In genomic region chr10:57336339-57336738, GRCh38 we compare ENCODE assay signal across 26 cellular contexts.
"Had no signal": no experiment of that assay in that cellular context is flagged by ENCODE, and none has a peak within 500 bp of the region (broad histone marks: within the 10 kb centered on the region; RNA-seq: fewer than 3 reads in every experiment).

No MANE protein-coding gene starts in this region.

- H3K9me3 Mint-ChIP-seq: stimulated activated naive B cell treated with anti-CD40 and anti-IgM and Interleukin-4, amounts not matched to agents 10 μg/mL and 1 μg/mL and 100 μg/mL, for 72 hours; type B pancreatic cell had no signal

- H3K4me3 Mint-ChIP-seq: immature natural killer cell; naive thymus-derived CD4-positive, alpha-beta T cell; natural killer cell treated with Interleukin-12 subunit alpha and Interleukin-12 subunit beta and Interleukin-15 and Interleukin-18, amount 100 ng/mL, for 72 hours; stimulated activated naive B cell treated with anti-CD40 and anti-IgM and Interleukin-4, amounts not matched to agents 10 μg/mL and 1 μg/mL and 100 μg/mL, for 72 hours; type B pancreatic cell had no signal

- ATAC-seq: left colon; mucosa of descending colon; naive thymus-derived CD4-positive, alpha-beta T cell; natural killer cell treated with Interleukin-12 subunit alpha and Interleukin-12 subunit beta and Interleukin-15 and Interleukin-18, amount 100 ng/mL, for 72 hours; psoas muscle; stimulated activated naive B cell treated with anti-CD40 and anti-IgM and Interleukin-4, amounts not matched to agents 10 μg/mL and 1 μg/mL and 100 μg/mL, for 72 hours; stimulated activated naive CD8-positive, alpha-beta T cell treated with anti-CD3 and anti-CD28 coated beads, Interleukin-15, Interleukin-2, amounts not matched to agents 100 U/mL and 50 U/mL, for 24 hours had no signal

- H3K36me3 ChIP-seq: left ventricle myocardium inferior, right atrium auricular region, right lobe of liver, stomach, thoracic aorta, tibial artery, uterus had no signal

- DNase-seq: hypothalamus; immature natural killer cell; left colon; left ventricle myocardium inferior; midbrain; mucosa of descending colon; naive thymus-derived CD4-positive, alpha-beta T cell; nucleus accumbens; psoas muscle; stimulated activated CD4-positive, alpha-beta T cell treated with anti-CD3 and anti-CD28 coated beads, Interleukin-12 subunit alpha, Interleukin-12 subunit beta, amount 100 ng/mL, for 4 hours; stimulated activated CD4-positive, alpha-beta T cell treated with anti-CD3 and anti-CD28 coated beads, Interleukin-15, amount 100 ng/mL, for 24 hours; stimulated activated CD4-positive, alpha-beta T cell treated with anti-CD3 and anti-CD28 coated beads, Interleukin-2, amount 100 ng/mL, for 24 hours; stimulated activated CD4-positive, alpha-beta T cell treated with anti-CD3 and anti-CD28 coated beads, Interleukin-4, amount 100 ng/mL, for 1 hour; stimulated activated naive B cell treated with anti-CD40 and anti-IgM and Interleukin-4, amounts not matched to agents 10 μg/mL and 1 μg/mL and 100 μg/mL, for 72 hours; stimulated activated naive CD8-positive, alpha-beta T cell treated with anti-CD3 and anti-CD28 coated beads, Interleukin-15, Interleukin-2, amounts not matched to agents 100 U/mL and 50 U/mL, for 24 hours; stomach; tibial artery; uterus had no signal

- H3K4me1 ChIP-seq: left ventricle myocardium inferior, parathyroid adenoma, psoas muscle, right atrium auricular region, right lobe of liver, stomach, tibial artery, uterus had no signal

- H3K36me3 Mint-ChIP-seq: immature natural killer cell; naive thymus-derived CD4-positive, alpha-beta T cell; stimulated activated naive B cell treated with anti-CD40 and anti-IgM and Interleukin-4, amounts not matched to agents 10 μg/mL and 1 μg/mL and 100 μg/mL, for 72 hours; type B pancreatic cell had no signal

- H3K27me3 Mint-ChIP-seq: naive thymus-derived CD4-positive, alpha-beta T cell; natural killer cell treated with Interleukin-12 subunit alpha and Interleukin-12 subunit beta and Interleukin-15 and Interleukin-18, amount 100 ng/mL, for 72 hours; stimulated activated naive B cell treated with anti-CD40 and anti-IgM and Interleukin-4, amounts not matched to agents 10 μg/mL and 1 μg/mL and 100 μg/mL, for 72 hours; type B pancreatic cell had no signal

- H2AFZ ChIP-seq: parathyroid adenoma had no signal

- H3K27ac ChIP-seq: left ventricle myocardium inferior, parathyroid adenoma, psoas muscle, right atrium auricular region, right lobe of liver, skin epidermis, stomach, thoracic aorta, tibial artery, uterus had no signal

- H3K27me3 ChIP-seq: right atrium auricular region, right lobe of liver, tibial artery, uterus had no signal

- H3K9ac ChIP-seq: parathyroid adenoma had no signal

- H3K4me1 Mint-ChIP-seq: immature natural killer cell; naive thymus-derived CD4-positive, alpha-beta T cell; stimulated activated naive B cell treated with anti-CD40 and anti-IgM and Interleukin-4, amounts not matched to agents 10 μg/mL and 1 μg/mL and 100 μg/mL, for 72 hours had no signal

- H3K9me3 ChIP-seq: left ventricle myocardium inferior, mucosa of descending colon, psoas muscle, right atrium auricular region, right lobe of liver, stomach, thoracic aorta, tibial artery, uterus had no signal

- H3K27ac Mint-ChIP-seq: immature natural killer cell; naive thymus-derived CD4-positive, alpha-beta T cell; natural killer cell treated with Interleukin-12 subunit alpha and Interleukin-12 subunit beta and Interleukin-15 and Interleukin-18, amount 100 ng/mL, for 72 hours; stimulated activated naive B cell treated with anti-CD40 and anti-IgM and Interleukin-4, amounts not matched to agents 10 μg/mL and 1 μg/mL and 100 μg/mL, for 72 hours; type B pancreatic cell had no signal

- H3K4me3 ChIP-seq: left ventricle myocardium inferior, lung, mucosa of descending colon, psoas muscle, right atrium auricular region, right lobe of liver, skin epidermis, stomach, thoracic aorta, tibial artery, uterus had no signal
